ENCODE assay signal across 1 cellular context in genomic region chr17:7340179-7340578, GRCh38.
TF ChIP-seq lines count a peak whose summit lies in the region.

No MANE protein-coding gene starts in this region.

TF ChIP-seq in IMR-90, 13 proteins besides CTCF, POLR2A, EP300 and RAD21:
- TF ChIP-seq MXI1 (IDR thresholded peaks at IDR 0.05; ENCODE audit: borderline replicate concordance, low read depth, low read length) (no peak), MAFK (IDR thresholded peaks at IDR 0.05; ENCODE audit: low read depth, low read length) (no peak), NFE2L2 (IDR thresholded peaks at IDR 0.05; ENCODE audit: low read depth, low read length) (no peak), CEBPB (IDR thresholded peaks at IDR 0.05; ENCODE audit: low read depth, low read length) (no peak), ELK1 (IDR thresholded peaks at IDR 0.05; ENCODE audit: borderline replicate concordance, low read depth, low read length) (no peak), USF2 (IDR thresholded peaks at IDR 0.05; ENCODE audit: low read depth, low read length) (no peak), BHLHE40 (IDR thresholded peaks at IDR 0.05; ENCODE audit: low read depth, low read length) (no peak), MAZ (IDR thresholded peaks at IDR 0.05; ENCODE audit: borderline replicate concordance, low read depth, low read length) (no peak), RFX5 (IDR thresholded peaks at IDR 0.05; ENCODE audit: low read depth, low read length) (no peak), CHD1 (IDR thresholded peaks at IDR 0.05; ENCODE audit: low read depth, low read length) (no peak), SMC3 (IDR thresholded peaks at IDR 0.05; ENCODE audit: low read depth, low read length) (no peak), RCOR1 (IDR thresholded peaks at IDR 0.05; ENCODE audit: insufficient replicate concordance, low read length) (no peak), FOS (IDR thresholded peaks at IDR 0.05; ENCODE audit: low read depth, low read length) (no peak)
